11 cellular contexts compared by ENCODE assay signal in the genomic region with DNA sequence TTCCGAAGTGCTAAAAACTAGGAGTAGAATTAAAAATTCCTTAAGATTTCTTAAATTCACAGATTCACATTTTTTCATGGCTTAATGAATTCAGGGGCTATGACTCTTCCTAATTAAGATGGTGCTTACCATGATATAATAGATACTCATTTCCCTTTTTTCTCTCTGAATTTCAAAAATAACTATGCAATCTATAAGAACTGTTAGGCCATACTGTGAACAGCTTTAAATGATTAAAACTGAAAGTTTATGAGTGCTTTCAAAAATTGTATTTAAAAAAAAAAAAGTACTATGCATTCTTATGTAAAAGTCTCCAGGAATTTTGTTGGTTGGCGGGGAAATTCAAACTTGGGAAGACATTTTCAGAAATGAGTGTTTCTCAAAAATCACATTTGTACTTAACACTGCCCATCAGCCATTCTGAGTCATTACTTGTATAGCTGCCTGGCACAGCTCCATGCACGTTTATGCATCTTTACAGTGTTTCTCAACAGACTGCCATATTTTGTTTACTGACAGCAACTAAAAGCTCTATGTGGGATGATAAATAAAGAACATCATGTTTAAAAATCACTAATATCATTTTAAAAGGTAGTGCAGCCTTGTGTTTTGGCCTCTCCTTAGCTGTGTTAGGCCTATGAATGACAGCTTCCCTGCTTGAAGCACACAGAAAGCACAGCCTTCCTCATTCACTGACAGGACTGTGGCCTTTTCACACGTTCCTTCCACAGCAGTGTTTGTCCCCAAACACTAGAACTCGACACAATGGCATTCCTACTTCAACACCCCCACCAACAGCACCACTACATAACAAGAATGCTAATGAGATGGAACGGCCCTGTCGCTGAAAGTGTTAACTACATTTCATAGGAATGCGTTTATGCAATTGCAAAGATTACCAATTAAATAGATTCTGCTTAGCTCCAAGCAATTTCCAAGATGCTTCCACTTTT.
DNase-seq lines count a peak whose midpoint lies in the region; ATAC-seq and TF ChIP-seq lines count a peak whose summit lies in the region.
"Had no signal": no experiment of that assay in that cellular context is flagged by ENCODE, and none has a peak within 500 bp of the region (broad histone marks: within the 10 kb centered on the region; RNA-seq: fewer than 3 reads in every experiment).

No MANE protein-coding gene starts in this region.

- H3K4me1 ChIP-seq in HUES48 (ENCODE audit: control insufficient read depth, insufficient read depth, low read length) (peaks cover 55% of the 10 kb centered on the region), adipocyte (ENCODE audit: control insufficient read depth, insufficient read depth, low read length) (no peaks in the 10 kb centered on the region), esophagus squamous epithelium (no peaks in the 10 kb centered on the region)
- H3K4me1 ChIP-seq: SJCRH30 had no signal

- H3K4me3 ChIP-seq in HUES48 (ENCODE audit: low read depth, low read length) = peak overlapping the region; percentile 30
- H3K4me3 ChIP-seq in adipocyte (ENCODE audit: low read length) = no peak overlapping the region
- H3K4me3 ChIP-seq in esophagus squamous epithelium = no peak overlapping the region
- H3K4me3 ChIP-seq: SJCRH30 had no signal

- DNase-seq in EH (ENCODE audit: low read depth) (peak; percentile 3), adipocyte (ENCODE audit: low read depth) (peak; percentile 9), iPS-NIHi11 (ENCODE audit: low spot score) (peak; percentile 14), amniotic stem cell (lab: John Stamatoyannopoulos, UW) (no peak), esophagus squamous epithelium (lab: John Stamatoyannopoulos, UW) (no peak)
- DNase-seq in activated naive CD4-positive, alpha-beta T cell (lab: John Stamatoyannopoulos, UW) = no peak
- DNase-seq: NCI-H345, SJCRH30 had no signal

- ATAC-seq in GM21528 (IDR thresholded peaks at IDR 0.05; ENCODE audit: low FRiP score, unreplicated experiment) = no peak

- H3K9ac ChIP-seq in HUES48 (ENCODE audit: low read depth, low read length) = 0 out of 2 replicates have a peak overlapping the region, but pooled peaks have one; percentile 10
- no peak overlapping the region for H3K9ac ChIP-seq in adipocyte (ENCODE audit: low read length)
- H3K9ac ChIP-seq: KMS-11 had no signal

- H3K27me3 ChIP-seq in HUES48 (ENCODE audit: control insufficient read depth, insufficient read depth, low read length) (no peaks in the 10 kb centered on the region), adipocyte (replicated peaks; ENCODE audit: control insufficient read depth, insufficient read depth, low read length) (no peaks in the 10 kb centered on the region), esophagus squamous epithelium (no peaks in the 10 kb centered on the region)
- H3K27me3 ChIP-seq: SJCRH30 had no signal

- H3K9me3 ChIP-seq in HUES48 (ENCODE audit: control insufficient read depth, insufficient read depth, low read length) = no peaks in the 10 kb centered on the region
- no peaks in the 10 kb centered on the region for H3K9me3 ChIP-seq in adipocyte (ENCODE audit: control insufficient read depth, low read length)
- H3K9me3 ChIP-seq in esophagus squamous epithelium = no peaks in the 10 kb centered on the region
- H3K9me3 ChIP-seq: SJCRH30 had no signal

- TF ChIP-seq POLR2A in esophagus squamous epithelium (IDR thresholded peaks at IDR 0.05) = no peak

- H3K36me3 ChIP-seq in HUES48 (ENCODE audit: control insufficient read depth, insufficient read depth, low read length) = no peaks in the 10 kb centered on the region
- no peaks in the 10 kb centered on the region for H3K36me3 ChIP-seq in adipocyte (ENCODE audit: control insufficient read depth, insufficient read depth, low read length, severe bottlenecking)
- H3K36me3 ChIP-seq in esophagus squamous epithelium = no peaks in the 10 kb centered on the region
- H3K36me3 ChIP-seq: SJCRH30 had no signal

- H3K27ac ChIP-seq in HUES48 (ENCODE audit: low read depth, low read length) (peak overlapping the region; percentile 96), esophagus squamous epithelium (no peak overlapping the region)
- H3K27ac ChIP-seq: KMS-11, SJCRH30 had no signal

- intact Hi-C loops in esophagus squamous epithelium (cut with DNase I) = no loop called here

- TF ChIP-seq CTCF in esophagus squamous epithelium (IDR thresholded peaks at IDR 0.05) = no peak

- WGBS in esophagus squamous epithelium, 2 donors = 53 to 59% methylated on average over 8 of the region's 8 CpGs

Comparison
In these comparisons a context has a peak if more than half of its experiments do, and no peak if none do; other contexts are left out.
1. DNase-seq: peak in EH (single experiment), adipocyte (single experiment) and iPS-NIHi11 (single experiment); none in amniotic stem cell (single experiment), esophagus squamous epithelium (single experiment) and activated naive CD4-positive, alpha-beta T cell (0 of 4).